11 cellular contexts compared by ENCODE assay signal in the genomic region with DNA sequence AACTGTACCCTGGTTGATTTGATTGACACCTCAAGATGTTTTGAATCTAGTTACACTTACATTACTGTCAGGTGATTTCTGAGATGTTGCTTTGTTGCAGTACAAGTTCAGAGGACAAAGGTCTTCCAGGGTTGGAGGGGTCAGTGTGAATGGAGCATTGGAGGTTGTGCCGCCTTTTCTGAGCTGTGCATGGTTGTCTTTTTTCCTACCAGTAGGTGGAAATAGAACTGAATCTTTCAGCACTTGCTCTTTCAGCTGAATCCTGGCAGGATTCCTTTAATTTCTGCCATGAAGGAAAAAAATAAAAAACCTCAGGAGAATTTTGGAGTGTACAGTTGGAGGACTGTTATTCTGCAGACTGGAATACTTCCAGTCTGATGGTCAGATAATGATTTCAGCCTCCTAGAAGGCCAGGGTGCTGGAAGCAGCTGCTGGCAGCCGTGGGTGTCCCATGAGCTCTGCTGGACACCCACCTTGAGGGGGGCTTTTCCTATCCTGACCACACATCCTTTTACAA.
DNase-seq lines count a peak whose midpoint lies in the region; ATAC-seq and TF ChIP-seq lines count a peak whose summit lies in the region.
"Had no signal": no experiment of that assay in that cellular context is flagged by ENCODE, and none has a peak within 500 bp of the region (broad histone marks: within the 10 kb centered on the region; RNA-seq: fewer than 3 reads in every experiment).

No MANE protein-coding gene starts in this region.

- peak; percentile 61 for TF ChIP-seq RAD21 in neural cell (conservative IDR thresholded peaks at IDR 0.05)

- H3K79me2 ChIP-seq in PC-3 (ENCODE audit: low read length) = 0 out of 2 replicates have a peak, but pooled peaks cover 13% of the 10 kb centered on the region
- no peaks in the 10 kb centered on the region for H3K79me2 ChIP-seq in fibroblast of lung (ENCODE audit: control insufficient read depth, insufficient read depth, low read length)
- no peaks in the 10 kb centered on the region for H3K79me2 ChIP-seq in neural cell (replicated peaks; ENCODE audit: insufficient read depth, low read length)

- DNase-seq in Ammon's horn (ENCODE audit: low spot score) (peak; percentile 36), PC-3 (peak; percentile 33), fibroblast of lung (ENCODE audit: low read depth in 2 of 2) (peak; percentile 62 to 82), NCI-H146 treated with DMSO at 0.1 percent for 48 hours (lab: John Stamatoyannopoulos, UW; ENCODE audit: unreplicated experiment) (no peak)
- DNase-seq in stimulated activated CD4-positive, alpha-beta T cell treated with anti-CD3 and anti-CD28 coated beads, Interleukin-1b, Interleukin-23, amount 100 ng/mL, for 48 hours = no peak
- DNase-seq: activated effector memory CD4-positive, alpha-beta T cell treated with Interleukin-2 at 50 U/mL for 16 hours; OCI-M1 had no signal

- H4K20me1 ChIP-seq in PC-3 (ENCODE audit: low read length) = no peaks in the 10 kb centered on the region
- H4K20me1 ChIP-seq in fibroblast of lung (ENCODE audit: control insufficient read depth, extremely low read depth, insufficient read depth, low read length) = no peaks in the 10 kb centered on the region
- H4K20me1 ChIP-seq in neural cell (ENCODE audit: insufficient read depth) = no peaks in the 10 kb centered on the region

- no peak overlapping the region for H3K4me2 ChIP-seq in PC-3 (ENCODE audit: low read length)
- no peak overlapping the region for H3K4me2 ChIP-seq in fibroblast of lung (ENCODE audit: extremely low read depth, insufficient read depth, low read length)
- no peak overlapping the region for H3K4me2 ChIP-seq in neural cell (ENCODE audit: low read length)

- CTCF ChIA-PET in PC-3 (lab: Charles Lee) = interaction anchor here (0.6 to 1.9 kb wide), 3 partner anchors 34 to 160 kb away, joined by 3 to 6 read pairs (median 3); no protein-coding TSS in a partner anchor

- H3K9me2 ChIP-seq in PC-3 (replicated peaks; ENCODE audit: low read length) = no peaks in the 10 kb centered on the region
- no peaks in the 10 kb centered on the region for H3K9me2 ChIP-seq in neural cell (ENCODE audit: insufficient read depth, low read length)

- H3K4me1 ChIP-seq in PC-3 (ENCODE audit: insufficient read depth, low read length) (no peaks in the 10 kb centered on the region), fibroblast of lung (ENCODE audit: control insufficient read depth, extremely low read depth, insufficient read depth, low read length) (no peaks in the 10 kb centered on the region)

- ATAC-seq in PC-3 = peak; percentile 53
- no peak for ATAC-seq in GM19395 (IDR thresholded peaks at IDR 0.05; ENCODE audit: unreplicated experiment)
- ATAC-seq in GM19397 (IDR thresholded peaks at IDR 0.05; ENCODE audit: unreplicated experiment) = no peak

- H3K4me3 ChIP-seq in PC-3 (ENCODE audit: low read length) (no peak overlapping the region), fibroblast of lung (replicated peaks in 1 of 4; ENCODE audit: control extremely low read depth in 1 of 4, insufficient read depth in 1 of 4, low read depth in 3 of 4, low read length in 4 of 4) (no peak overlapping the region), neural cell (ENCODE audit: low read length) (no peak overlapping the region)
- H3K4me3 ChIP-seq: lung had no signal

- H3K9me3 ChIP-seq in PC-3 (ENCODE audit: low read length) (no peaks in the 10 kb centered on the region), fibroblast of lung (ENCODE audit: control insufficient read depth, insufficient read depth, low read depth, low read length) (no peaks in the 10 kb centered on the region), neural cell (ENCODE audit: low read length) (no peaks in the 10 kb centered on the region)

- POLR2A ChIA-PET in PC-3 (lab: Charles Lee; ENCODE audit: unreplicated experiment) = no interaction called here

- H3K9ac ChIP-seq in PC-3 (ENCODE audit: low read length) (no peak overlapping the region), fibroblast of lung (ENCODE audit: insufficient read depth, low read length) (no peak overlapping the region), neural cell (ENCODE audit: low read length) (no peak overlapping the region)

- H3K27ac ChIP-seq in PC-3 (ENCODE audit: low read length) = no peak overlapping the region
- H3K27ac ChIP-seq in fibroblast of lung (ENCODE audit: insufficient read depth, low read length) = no peak overlapping the region
- H3K27ac ChIP-seq in neural cell (ENCODE audit: low read length) = no peak overlapping the region

- H3K27me3 ChIP-seq in PC-3 (ENCODE audit: low read length) (no peaks in the 10 kb centered on the region), fibroblast of lung (ENCODE audit: control insufficient read depth, insufficient read depth, low read length) (no peaks in the 10 kb centered on the region), neural cell (ENCODE audit: insufficient read depth, low read depth, low read length) (no peaks in the 10 kb centered on the region)

- BruUV-seq in PC-3 (replicated peaks; lab: Mats Ljungman, UMichigan) = no TSS peak

- no peaks in the 10 kb centered on the region for H3F3A ChIP-seq in PC-3 (ENCODE audit: low read length, unreplicated experiment)
- no peaks in the 10 kb centered on the region for H3F3A ChIP-seq in neural cell (ENCODE audit: insufficient read depth, low read length, poor library complexity, severe bottlenecking)

- peak; percentile 49; the same call in 1 of the 2 replicates for TF ChIP-seq CTCF in PC-3 (conservative IDR thresholded peaks at IDR 0.05; ENCODE audit: low read depth, low read length)
- TF ChIP-seq CTCF in fibroblast of lung (conservative IDR thresholded peaks at IDR 0.05 in 1 of 2, IDR thresholded peaks at IDR 0.05 in 1 of 2; ENCODE audit: low read depth in 1 of 2, low read length in 2 of 2) = peak; percentile 65 to 66
- peak; percentile 63 for TF ChIP-seq CTCF in neural cell (IDR thresholded peaks at IDR 0.05; ENCODE audit: poor library complexity, severe bottlenecking)

- intact Hi-C loops in PC-3 (cut with micrococcal nuclease) = loop anchor here (2.0 to 10.0 kb wide), 3 partner anchors 148 to 248 kb away; no protein-coding TSS in a partner anchor

- H3K36me3 ChIP-seq in PC-3 (ENCODE audit: low read depth, low read length) (no peaks in the 10 kb centered on the region), fibroblast of lung (ENCODE audit: control insufficient read depth, insufficient read depth, low read length) (no peaks in the 10 kb centered on the region), neural cell (ENCODE audit: insufficient read depth, low read length) (no peaks in the 10 kb centered on the region)

- H2AFZ ChIP-seq in PC-3 (ENCODE audit: low read length) (no peak overlapping the region), fibroblast of lung (ENCODE audit: low read length) (no peak overlapping the region), neural cell (ENCODE audit: low read depth, low read length) (no peak overlapping the region)

- TF ChIP-seq EP300 in neural cell (conservative IDR thresholded peaks at IDR 0.05; ENCODE audit: poor library complexity, severe bottlenecking) = no peak

TF ChIP-seq in neural cell, 6 proteins besides CTCF, POLR2A, EP300 and RAD21:
- TF ChIP-seq POLR2AphosphoS5 (IDR thresholded peaks at IDR 0.05) = no peak
- TF ChIP-seq SMC3 (conservative IDR thresholded peaks at IDR 0.05; ENCODE audit: poor library complexity) = peak; percentile 56
TF ChIP-seq in neural cell: peak in this region for 1.

Comparison
In these comparisons a context has a peak if more than half of its experiments do, and no peak if none do; other contexts are left out.
1. DNase-seq: peak in Ammon's horn (single experiment), PC-3 (single experiment) and fibroblast of lung (2 of 2); none in stimulated activated CD4-positive, alpha-beta T cell treated with anti-CD3 and anti-CD28 coated beads, Interleukin-1b, Interleukin-23, amount 100 ng/mL, for 48 hours (single experiment) and NCI-H146 treated with DMSO at 0.1 percent for 48 hours (single experiment).
2. Peak in every context shown above with its lines, with median percentiles within 50 percentile points of each other: CTCF ChIP-seq.